Comparison of ENCODE assay signal across 20 cellular contexts in the genomic region with DNA sequence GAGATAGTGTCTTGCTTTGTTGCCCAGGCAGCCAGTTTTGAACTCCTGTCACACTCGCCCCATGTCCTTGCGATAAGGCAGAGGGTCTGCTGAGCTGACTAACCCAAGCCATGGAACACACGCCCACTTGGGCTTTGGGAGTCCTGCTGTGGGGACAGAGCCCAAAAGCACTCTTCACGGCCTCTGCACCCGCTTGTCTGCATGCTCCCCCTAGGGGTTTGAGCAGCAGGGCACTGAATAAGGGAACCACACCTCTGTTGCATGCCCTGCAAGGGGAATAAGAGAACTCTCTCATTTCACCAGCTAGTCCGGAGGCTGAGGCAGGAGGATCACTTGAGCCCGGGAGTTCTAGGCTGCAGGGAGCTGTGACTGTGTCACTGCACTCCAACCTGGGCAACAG.
"Had no signal": no experiment of that assay in that cellular context is flagged by ENCODE, and none has a peak within 500 bp of the region (broad histone marks: within the 10 kb centered on the region; RNA-seq: fewer than 3 reads in every experiment).

No MANE protein-coding gene starts in this region.

- H3K4me1 ChIP-seq: colonic mucosa, neural progenitor cell, pancreas, upper lobe of right lung had no signal

- H3K4me1 Mint-ChIP-seq: activated CD4-positive, alpha-beta T cell treated with anti-CD3 and anti-CD28 coated beads, Interleukin-2, amount 10 ng/mL, durations not matched to agents 7 days and 5 days; activated naive CD8-positive, alpha-beta T cell treated with anti-CD3 and anti-CD28 coated beads for 36 hours; brain; neural progenitor cell; stimulated activated effector memory CD8-positive, alpha-beta T cell treated with anti-CD3 and anti-CD28 coated beads, Interleukin-12 subunit alpha, Interleukin-12 subunit beta, amount 100 ng/mL, for 72 hours had no signal

- H3K9me3 ChIP-seq: colonic mucosa, pancreas, thoracic aorta, upper lobe of right lung had no signal

- H3K4me3 Mint-ChIP-seq: activated CD4-positive, alpha-beta T cell treated with anti-CD3 and anti-CD28 coated beads, Interleukin-2, amount 10 ng/mL, durations not matched to agents 7 days and 5 days; activated naive CD8-positive, alpha-beta T cell treated with anti-CD3 and anti-CD28 coated beads for 36 hours; activated T-cell treated with anti-CD3 and anti-CD28 coated beads, Interleukin-2, amount 50 U/mL, for 72 hours; brain; neural progenitor cell; stimulated activated effector memory CD8-positive, alpha-beta T cell treated with anti-CD3 and anti-CD28 coated beads, Interleukin-12 subunit alpha, Interleukin-12 subunit beta, amount 100 ng/mL, for 72 hours had no signal

- H3K9ac ChIP-seq: neural progenitor cell had no signal

- H2AFZ ChIP-seq: neural progenitor cell had no signal

- DNase-seq: activated CD4-positive, alpha-beta T cell treated with anti-CD3 and anti-CD28 coated beads, Interleukin-2, amount 10 ng/mL, durations not matched to agents 7 days and 5 days; activated CD4-positive, CD25-positive, alpha-beta regulatory T cell; activated CD8-positive, alpha-beta memory T cell treated with anti-CD3 and anti-CD28 coated beads, Interleukin-2, amount 50 U/mL, for 48 hours; activated gamma-delta T cell treated with Interleukin-2 at 50 U/mL for 16 hours; activated naive CD8-positive, alpha-beta T cell treated with anti-CD3 and anti-CD28 coated beads for 36 hours; activated T-cell treated with anti-CD3 and anti-CD28 coated beads, Interleukin-2, amount 50 U/mL, for 72 hours; amygdala; central memory CD4-positive, alpha-beta T cell; colonic mucosa; mammary epithelial cell; pancreas; upper lobe of right lung had no signal

- H3K36me3 Mint-ChIP-seq: activated naive CD8-positive, alpha-beta T cell treated with anti-CD3 and anti-CD28 coated beads for 36 hours; brain; neural progenitor cell; stimulated activated effector memory CD8-positive, alpha-beta T cell treated with anti-CD3 and anti-CD28 coated beads, Interleukin-12 subunit alpha, Interleukin-12 subunit beta, amount 100 ng/mL, for 72 hours had no signal

- H3K27ac Mint-ChIP-seq: activated CD4-positive, alpha-beta T cell treated with anti-CD3 and anti-CD28 coated beads, Interleukin-2, amount 10 ng/mL, durations not matched to agents 7 days and 5 days; activated naive CD8-positive, alpha-beta T cell treated with anti-CD3 and anti-CD28 coated beads for 36 hours; activated T-cell treated with anti-CD3 and anti-CD28 coated beads, Interleukin-2, amount 50 U/mL, for 72 hours; brain; neural progenitor cell; stimulated activated effector memory CD8-positive, alpha-beta T cell treated with anti-CD3 and anti-CD28 coated beads, Interleukin-12 subunit alpha, Interleukin-12 subunit beta, amount 100 ng/mL, for 72 hours had no signal

- H3K36me3 ChIP-seq: colonic mucosa, neural progenitor cell, pancreas, thoracic aorta, upper lobe of right lung had no signal

- H3K4me3 ChIP-seq: colonic mucosa, neural progenitor cell, pancreas, thoracic aorta, upper lobe of right lung had no signal

- H3K27me3 ChIP-seq: colonic mucosa, neural progenitor cell, upper lobe of right lung had no signal

- H3K27me3 Mint-ChIP-seq: activated CD4-positive, alpha-beta T cell treated with anti-CD3 and anti-CD28 coated beads, Interleukin-2, amount 10 ng/mL, durations not matched to agents 7 days and 5 days; activated naive CD8-positive, alpha-beta T cell treated with anti-CD3 and anti-CD28 coated beads for 36 hours; brain had no signal

- H3K27ac ChIP-seq: colonic mucosa, neural progenitor cell, pancreas, thoracic aorta, upper lobe of right lung had no signal

- H3K4me2 ChIP-seq: neural progenitor cell had no signal

- FAIRE-seq: keratinocyte, pancreas, TTC549 had no signal

- H3K9me3 Mint-ChIP-seq: activated CD4-positive, alpha-beta T cell treated with anti-CD3 and anti-CD28 coated beads, Interleukin-2, amount 10 ng/mL, durations not matched to agents 7 days and 5 days; activated naive CD8-positive, alpha-beta T cell treated with anti-CD3 and anti-CD28 coated beads for 36 hours; activated T-cell treated with anti-CD3 and anti-CD28 coated beads, Interleukin-2, amount 50 U/mL, for 72 hours; stimulated activated effector memory CD8-positive, alpha-beta T cell treated with anti-CD3 and anti-CD28 coated beads, Interleukin-12 subunit alpha, Interleukin-12 subunit beta, amount 100 ng/mL, for 72 hours had no signal

- ATAC-seq: esophagus mucosa; left lobe of liver; pancreas; stimulated activated effector memory CD8-positive, alpha-beta T cell treated with anti-CD3 and anti-CD28 coated beads, Interleukin-12 subunit alpha, Interleukin-12 subunit beta, amount 100 ng/mL, for 72 hours; upper lobe of right lung had no signal
